ENCODE assay signal across 1 cellular context in genomic region chr2:2613279-2614199, GRCh38.
TF ChIP-seq lines count a peak whose summit lies in the region.

No MANE protein-coding gene starts in this region.

TF ChIP-seq in HEK293, 187 proteins besides CTCF, POLR2A, EP300 and RAD21 (continued from another document):
- TF ChIP-seq GLI2 (tag by site-specific recombination; IDR thresholded peaks at IDR 0.05; ENCODE audit: borderline replicate concordance, low read depth) = no peak
- 0 out of 2 replicates have a peak, but pooled peaks have one; percentile 19 for TF ChIP-seq SCRT2 (tag by site-specific recombination; IDR thresholded peaks at IDR 0.05)
- peak; percentile 58; the same call in 1 of the 2 replicates for TF ChIP-seq ZBTB21 (tag by site-specific recombination; IDR thresholded peaks at IDR 0.05)
- TF ChIP-seq ZBTB48 (tag by site-specific recombination; IDR thresholded peaks at IDR 0.05) = no peak; the same call in 1 of the 2 replicates
- TF ChIP-seq ZNF274 (IDR thresholded peaks at IDR 0.05; ENCODE audit: low read length) = no peak
- TF ChIP-seq ZNF274 (tag by site-specific recombination; IDR thresholded peaks at IDR 0.05; ENCODE audit: borderline replicate concordance) = no peak
- TF ChIP-seq ZBTB20 (tag by site-specific recombination; IDR thresholded peaks at IDR 0.05) = peak; percentile 27; the same call in 1 of the 2 replicates
- no peak for TF ChIP-seq ZNF202 (tag by site-specific recombination; IDR thresholded peaks at IDR 0.05; ENCODE audit: borderline replicate concordance)
- peak; percentile 57; the same call in 1 of the 2 replicates for TF ChIP-seq ZNF600 (tag by site-specific recombination; IDR thresholded peaks at IDR 0.05)
- peak; percentile 45 for TF ChIP-seq SETDB1 (IDR thresholded peaks at IDR 0.05; ENCODE audit: insufficient read length, low read length)
- peak; percentile 72 for TF ChIP-seq YY1 (tag by site-specific recombination; IDR thresholded peaks at IDR 0.05)
- peak; percentile 64 for TF ChIP-seq ZNF629 (tag by site-specific recombination; IDR thresholded peaks at IDR 0.05)
- TF ChIP-seq ZNF335 (tag by site-specific recombination; conservative IDR thresholded peaks at IDR 0.05) = peak; percentile 61
- TF ChIP-seq ZNF324 (tag by site-specific recombination; IDR thresholded peaks at IDR 0.05) = 0 out of 2 replicates have a peak, but pooled peaks have one; percentile 20
